In genomic region chr19:5230730-5231555, GRCh38 we compare ENCODE assay signal across 23 cellular contexts.
DNase-seq lines count a peak whose midpoint lies in the region; ATAC-seq and TF ChIP-seq lines count a peak whose summit lies in the region.
"Had no signal": no experiment of that assay in that cellular context is flagged by ENCODE, and none has a peak within 500 bp of the region (broad histone marks: within the 10 kb centered on the region; RNA-seq: fewer than 3 reads in every experiment).

No MANE protein-coding gene starts in this region.

- CTCF ChIA-PET in HEK293 (lab: Yijun Ruan, JAX) = interaction anchor here (0.6 kb wide), 1 partner anchor 30 kb away, joined by 6 read pairs; no protein-coding TSS in a partner anchor
- CTCF ChIA-PET in WTC11 (lab: Charles Lee) = interaction anchor here (1.4 kb wide), 1 partner anchor 179 kb away, joined by 4 read pairs; no protein-coding TSS in a partner anchor
- CTCF ChIA-PET in GM10248 (lab: Yijun Ruan, JAX) = interaction anchor here (1.6 kb wide), 1 partner anchor 12 kb away, joined by 4 read pairs; no protein-coding TSS in a partner anchor

- H3F3A ChIP-seq in GM23248 (ENCODE audit: insufficient read depth) = peaks cover 6% of the 10 kb centered on the region; the same call in 1 of the 2 replicates

- H3K27me3 ChIP-seq in GM23248 (replicated peaks; ENCODE audit: insufficient read depth) = no peaks in the 10 kb centered on the region
- H3K27me3 ChIP-seq: BE2C, BLaER1 had no signal

- in situ Hi-C loops in GM23248 (cut with MboI) (no loop called here), GM13977 (cut with MboI; ENCODE audit: low pct_unique_long_range_greater_than_20kb, low sequenced_read_pairs, unreplicated experiment) (no loop called here)

- POLR2A ChIA-PET in HEK293 (lab: Yijun Ruan, JAX) (interaction anchor here (0.6 to 1.4 kb wide), 2 partner anchors 20 to 62 kb away, joined by 3 to 5 read pairs; no protein-coding TSS in a partner anchor), WTC11 (lab: Charles Lee) (no interaction called here), GM10248 (lab: Yijun Ruan, JAX) (no interaction called here)

- DNase-seq in GM23248 = peak; percentile 13
- no peak for DNase-seq in WTC11 (ENCODE audit: low spot score)
- DNase-seq in nephron progenitor cell = no peak
- no peak for DNase-seq in GM13977 (ENCODE audit: low spot score)
- no peak for DNase-seq in GM10248 (ENCODE audit: extremely low spot score)
- DNase-seq: 8988T; ACHN; BE2C; C1 segment of cervical spinal cord; CD4-positive, alpha-beta memory T cell; CD8-positive, alpha-beta memory T cell; COR-L47; DMS 273 treated with DMSO at 0.1 percent for 48 hours; DMS153; DMS79; DND-41; EL; GDM1 had no signal

- no peak for TF ChIP-seq CTCF in HEK293 (tag by site-specific recombination; IDR thresholded peaks at IDR 0.05)
- no peak for TF ChIP-seq CTCF in WTC11 (IDR thresholded peaks at IDR 0.05)
- no peak for TF ChIP-seq CTCF in nephron progenitor cell (IDR thresholded peaks at IDR 0.05)
- no peak for TF ChIP-seq CTCF in GM13977 (IDR thresholded peaks at IDR 0.05; ENCODE audit: extremely low read depth, insufficient read depth, missing control alignments)
- no peak for TF ChIP-seq CTCF in GM10248 (IDR thresholded peaks at IDR 0.05; ENCODE audit: control extremely low read depth, extremely low read depth, low read depth, missing control alignments)

- H3K79me2 ChIP-seq in GM23248 (ENCODE audit: insufficient read depth) = no peaks in the 10 kb centered on the region

- H3K4me1 Mint-ChIP-seq in WTC11 (no peaks in the 10 kb centered on the region; the same call in 1 of the 2 replicates), nephron progenitor cell (no peaks in the 10 kb centered on the region)
- H3K4me1 Mint-ChIP-seq in activated T-helper 17 cell treated with anti-CD3 and anti-CD28 coated beads, Interleukin-2, amount 50 U/mL, for 72 hours = peaks cover 4% of the 10 kb centered on the region

- H3K9ac ChIP-seq in GM23248 = no peak overlapping the region
- H3K9ac ChIP-seq: BLaER1 had no signal

- WGBS in GM23248 (ENCODE audit: low coverage in 1 of 2, low lambda C conversion rate in 2 of 2, missing lambda C conversion rate in 2 of 2), 2 experiments = 90 to 92% methylated on average over 29 to 41 of the region's 41 CpGs

- no peak overlapping the region for H2AFZ ChIP-seq in GM23248

- H4K20me1 ChIP-seq in GM23248 (ENCODE audit: insufficient read depth) = no peaks in the 10 kb centered on the region
- H4K20me1 ChIP-seq: BLaER1 had no signal

- H3K9me2 ChIP-seq in GM23248 (ENCODE audit: insufficient read depth) = no peaks in the 10 kb centered on the region

- H3K36me3 ChIP-seq in GM23248 (ENCODE audit: low read depth) (peaks cover 3% of the 10 kb centered on the region; the same call in 1 of the 2 replicates), HEK293 (ENCODE audit: control insufficient read depth in 2 of 2, insufficient read depth in 1 of 2, low read length in 2 of 2) (no peaks in the 10 kb centered on the region)
- H3K36me3 ChIP-seq: BLaER1 had no signal

- H3K4me3 ChIP-seq in GM23248 = no peak overlapping the region
- no peak overlapping the region for H3K4me3 ChIP-seq in HEK293 (ENCODE audit: low read depth, low read length)
- H3K4me3 ChIP-seq: BLaER1 had no signal

- H3K4me1 ChIP-seq in GM23248 (ENCODE audit: insufficient read depth) = no peaks in the 10 kb centered on the region
- no peaks in the 10 kb centered on the region for H3K4me1 ChIP-seq in HEK293 (ENCODE audit: control insufficient read depth, insufficient read depth, low read length)
- H3K4me1 ChIP-seq: BE2C, BLaER1 had no signal

- H3K27me3 Mint-ChIP-seq in WTC11 (ENCODE audit: low read depth) (no peaks in the 10 kb centered on the region), nephron progenitor cell (ENCODE audit: low read depth, poor library complexity) (no peaks in the 10 kb centered on the region)
- peaks cover 7% of the 10 kb centered on the region for H3K27me3 Mint-ChIP-seq in activated T-helper 17 cell treated with anti-CD3 and anti-CD28 coated beads, Interleukin-2, amount 50 U/mL, for 72 hours

- H3K9me3 Mint-ChIP-seq in WTC11 (no peaks in the 10 kb centered on the region), nephron progenitor cell (peaks cover 5% of the 10 kb centered on the region)
- H3K9me3 Mint-ChIP-seq in activated T-helper 17 cell treated with anti-CD3 and anti-CD28 coated beads, Interleukin-2, amount 50 U/mL, for 72 hours = no peaks in the 10 kb centered on the region
- H3K9me3 Mint-ChIP-seq: CD4-positive, alpha-beta memory T cell; CD4-positive, CD25-positive, alpha-beta regulatory T cell; CD8-positive, alpha-beta memory T cell had no signal

- no peak overlapping the region for H3K4me2 ChIP-seq in GM23248 (ENCODE audit: unreplicated experiment)
- H3K4me2 ChIP-seq: BLaER1 had no signal

- no peak overlapping the region for H3K27ac Mint-ChIP-seq in WTC11
- H3K27ac Mint-ChIP-seq in nephron progenitor cell = peak overlapping the region; percentile 21
- H3K27ac Mint-ChIP-seq in activated T-helper 17 cell treated with anti-CD3 and anti-CD28 coated beads, Interleukin-2, amount 50 U/mL, for 72 hours = no peak overlapping the region
- H3K27ac Mint-ChIP-seq: CD14-positive monocyte; CD4-positive, alpha-beta memory T cell; CD4-positive, CD25-positive, alpha-beta regulatory T cell; CD8-positive, alpha-beta memory T cell had no signal

- no peak for ATAC-seq in WTC11
- ATAC-seq in activated T-helper 17 cell treated with anti-CD3 and anti-CD28 coated beads, Interleukin-2, amount 50 U/mL, for 72 hours (replicated peaks) = no peak

- no peak overlapping the region for H3K4me3 Mint-ChIP-seq in WTC11
- H3K4me3 Mint-ChIP-seq in nephron progenitor cell = no peak overlapping the region
- H3K4me3 Mint-ChIP-seq in activated T-helper 17 cell treated with anti-CD3 and anti-CD28 coated beads, Interleukin-2, amount 50 U/mL, for 72 hours = no peak overlapping the region
- H3K4me3 Mint-ChIP-seq: CD14-positive monocyte had no signal

- H3K36me3 Mint-ChIP-seq in WTC11 (peaks cover 13% of the 10 kb centered on the region), nephron progenitor cell (ENCODE audit: low read depth) (peaks cover 53% of the 10 kb centered on the region)
- H3K36me3 Mint-ChIP-seq in activated T-helper 17 cell treated with anti-CD3 and anti-CD28 coated beads, Interleukin-2, amount 50 U/mL, for 72 hours (ENCODE audit: low read depth) = no peaks in the 10 kb centered on the region
- H3K36me3 Mint-ChIP-seq: CD14-positive monocyte; CD4-positive, alpha-beta memory T cell; CD4-positive, CD25-positive, alpha-beta regulatory T cell; CD8-positive, alpha-beta memory T cell had no signal

- H3K9me3 ChIP-seq in GM23248 (ENCODE audit: low read depth) (no peaks in the 10 kb centered on the region), HEK293 (ENCODE audit: control insufficient read depth, insufficient read depth, low read depth, low read length) (no peaks in the 10 kb centered on the region)
- H3K9me3 ChIP-seq: BE2C, BLaER1 had no signal

- H3K27ac ChIP-seq in GM23248 (no peak overlapping the region), HEK293 (ENCODE audit: extremely low read depth, low read depth, low read length) (no peak overlapping the region)
- H3K27ac ChIP-seq: BLaER1 had no signal

TF ChIP-seq in HEK293, 187 proteins besides CTCF, POLR2A, EP300 and RAD21:
- TF ChIP-seq ZNF560 (tag by site-specific recombination; IDR thresholded peaks at IDR 0.05; ENCODE audit: borderline replicate concordance) (no peak), ZNF112 (tag by site-specific recombination; IDR thresholded peaks at IDR 0.05) (peak; percentile 99), ZNF416 (tag by site-specific recombination; IDR thresholded peaks at IDR 0.05) (peak; percentile 97)

TF ChIP-seq in WTC11, 78 proteins besides CTCF, POLR2A, EP300 and RAD21:
- TF ChIP-seq ARID4B (CRISPR knock-in tag; IDR thresholded peaks at IDR 0.05; ENCODE audit: borderline replicate concordance) (no peak), ZNF416 (CRISPR knock-in tag; IDR thresholded peaks at IDR 0.05) (0 out of 2 replicates have a peak, but pooled peaks have one; percentile 79)
